Comparison of ENCODE assay signal across 15 cellular contexts in the genomic region with DNA sequence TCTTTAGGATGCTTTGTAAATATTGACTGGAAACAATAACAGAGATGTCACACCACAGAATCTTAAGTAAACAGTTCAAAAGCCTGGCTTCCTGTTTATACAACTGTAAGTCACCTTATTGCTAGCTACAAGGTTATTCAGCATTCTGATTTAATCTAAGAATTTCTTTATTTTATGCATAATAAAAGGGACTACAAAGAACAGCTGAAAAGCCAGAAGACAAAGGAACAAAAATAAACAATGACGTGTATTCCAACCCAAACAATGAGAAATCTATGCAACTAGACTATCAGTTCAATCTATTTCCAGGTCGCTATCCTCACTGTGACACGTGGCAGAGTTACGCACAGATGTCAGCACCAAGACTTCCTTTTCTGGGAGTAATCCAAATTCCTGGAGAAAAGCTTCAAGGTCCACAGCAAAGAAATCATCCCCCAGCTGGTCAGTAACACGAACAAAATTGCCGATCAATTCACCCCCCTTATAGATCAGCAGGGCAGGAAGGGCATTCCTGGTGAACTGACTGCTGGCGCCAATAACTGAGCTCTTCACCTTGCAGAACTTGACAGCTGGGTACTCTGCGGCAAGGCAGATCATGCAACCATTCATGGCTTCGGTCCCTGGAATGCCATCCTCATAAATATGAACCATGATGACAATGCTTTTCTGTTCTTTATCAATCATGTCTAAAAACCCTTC. TPM values are rescaled to one million over a fixed set of nuclear protein-coding genes. Genes with fewer than 3 reads are reported as not detected.
DNase-seq lines count a peak whose midpoint lies in the region; TF ChIP-seq lines count a peak whose summit lies in the region.
"Had no signal": no experiment of that assay in that cellular context is flagged by ENCODE, and none has a peak within 500 bp of the region (broad histone marks: within the 10 kb centered on the region; RNA-seq: fewer than 3 reads in every experiment).

No MANE protein-coding gene starts in this region.

- H3K27ac ChIP-seq in RWPE1, result 0 out of 2 replicates have a peak overlapping the region, but pooled peaks have one; percentile 9
- peak overlapping the region; percentile 17 to 36 for H3K27ac ChIP-seq in prostate gland
- no peak overlapping the region for H3K27ac ChIP-seq in coronary artery
- no peak overlapping the region for H3K27ac ChIP-seq in mesendoderm (ENCODE audit: low read depth, low read length)
- H3K27ac ChIP-seq: KMS-11, tibial artery had no signal

- no peak for TF ChIP-seq POLR2A in prostate gland (IDR thresholded peaks at IDR 0.05)

- H3K36me3 ChIP-seq in prostate gland, result no peaks in the 10 kb centered on the region
- H3K36me3 ChIP-seq in mesendoderm (ENCODE audit: control insufficient read depth, insufficient read depth, low read length), result peaks cover 13% of the 10 kb centered on the region

- H2AK5ac ChIP-seq in mesendoderm (ENCODE audit: low read length), result no peak overlapping the region

- CTCF ChIA-PET in RWPE1 (lab: Yijun Ruan, JAX), result interaction anchor here (0.6 kb wide), 1 partner anchor 8 kb away, joined by 4 read pairs; a partner anchor contains a TSS

- H3K56ac ChIP-seq in mesendoderm (ENCODE audit: low read length), result no peak overlapping the region

- H3K9ac ChIP-seq in mesendoderm (ENCODE audit: low read length), result no peak overlapping the region
- H3K9ac ChIP-seq: KMS-11 had no signal

- no peak overlapping the region for H4K8ac ChIP-seq in mesendoderm (ENCODE audit: low read depth, low read length)

- no peaks in the 10 kb centered on the region for H3K27me3 ChIP-seq in prostate gland (replicated peaks; ENCODE audit: insufficient read depth)
- no peaks in the 10 kb centered on the region for H3K27me3 ChIP-seq in mesendoderm (ENCODE audit: insufficient read depth, low read length, poor library complexity)
- H3K27me3 ChIP-seq: tibial artery had no signal

- H3K4me2 ChIP-seq in mesendoderm (ENCODE audit: low read length), result no peak overlapping the region
- H3K4me2 ChIP-seq: KMS-11 had no signal

- H4K5ac ChIP-seq in mesendoderm (ENCODE audit: low read length), result no peak overlapping the region

- H3K4ac ChIP-seq in mesendoderm (ENCODE audit: low read depth, low read length), result no peak overlapping the region

- H2BK120ac ChIP-seq in mesendoderm (ENCODE audit: low read depth, low read length), result no peak overlapping the region

- H3K23ac ChIP-seq in mesendoderm (ENCODE audit: low read length), result no peak overlapping the region

- H2BK15ac ChIP-seq in mesendoderm (replicated peaks; ENCODE audit: low read depth), result no peak overlapping the region

- in situ Hi-C loops in GM13976 (cut with MboI; ENCODE audit: low sequenced_read_pairs, unreplicated experiment), result loop anchor here (10.0 kb wide), 2 partner anchors 355 to 695 kb away; no protein-coding TSS in a partner anchor

- TF ChIP-seq CTCF in RWPE1 (conservative IDR thresholded peaks at IDR 0.05; ENCODE audit: low read depth) (no peak), prostate gland (IDR thresholded peaks at IDR 0.05) (no peak), coronary artery (IDR thresholded peaks at IDR 0.05) (no peak), GM13976 (IDR thresholded peaks at IDR 0.05; ENCODE audit: borderline replicate concordance, control extremely low read depth, extremely low read depth, insufficient read depth, missing control alignments) (no peak)

- peaks cover 5% of the 10 kb centered on the region for H3K79me2 ChIP-seq in mesendoderm (ENCODE audit: control insufficient read depth, insufficient read depth, low read length)

- H2BK5ac ChIP-seq in mesendoderm (ENCODE audit: low read length), result no peak overlapping the region

- 30% methylated on average over 9 of the region's 9 CpGs for WGBS in prostate gland
- no CpG with 5 or more reads among the region's 9 CpGs for WGBS in mesendoderm (ENCODE audit: extremely low coverage, insufficient coverage, low lambda C conversion rate)

- H3K18ac ChIP-seq in mesendoderm (ENCODE audit: low read length), result no peak overlapping the region

- intact Hi-C loops in prostate gland (cut with DNase I), result loop anchor here (10.0 kb wide), 1 partner anchor 725 kb away; a partner anchor contains a TSS

- H3K79me1 ChIP-seq in mesendoderm (ENCODE audit: low read length), result peaks cover 7% of the 10 kb centered on the region

- DNase-seq in DMS53 (lab: John Stamatoyannopoulos, UW) (peak; percentile 79), RWPE1 (ENCODE audit: low spot score) (no peak), fibroblast of gingiva (ENCODE audit: low read depth) (peak; percentile 34), prostate gland (ENCODE audit: low spot score) (no peak), retina (no peak), coronary artery (ENCODE audit: low spot score) (no peak), mesendoderm (no peak), GM13976 (ENCODE audit: low spot score) (no peak)
- DNase-seq: DMS79; natural killer cell; stimulated activated CD4-positive, alpha-beta T cell treated with anti-CD3 and anti-CD28 coated beads, Interleukin-2, amount 100 ng/mL, for 48 hours; tibial artery had no signal

- POLR2A ChIA-PET in RWPE1 (lab: Yijun Ruan, JAX; ENCODE audit: low non-redundant PET), result interaction anchor here (0.5 kb wide), 1 partner anchor 541 kb away, joined by 3 read pairs; no protein-coding TSS in a partner anchor

- no peaks in the 10 kb centered on the region for H3K9me3 ChIP-seq in prostate gland
- H3K9me3 ChIP-seq: tibial artery had no signal

- H3K4me3 ChIP-seq in prostate gland (no peak overlapping the region), coronary artery (no peak overlapping the region), mesendoderm (ENCODE audit: low read length) (no peak overlapping the region)
- H3K4me3 ChIP-seq: tibial artery had no signal

- H3K4me1 ChIP-seq in prostate gland (replicated peaks) (no peaks in the 10 kb centered on the region), mesendoderm (ENCODE audit: control insufficient read depth, low read depth, low read length) (no peaks in the 10 kb centered on the region)

RNA-seq across cellular contexts. Expression of a gene that starts 8.4 kb away (rescaled TPM):
- 10 to 100 TPM; 13.9 to 21.9 TPM for total RNA-seq in prostate gland
- polyA plus RNA-seq in mesendoderm (2013, experiment 1 of 2), result 14.2 TPM
- polyA plus RNA-seq in mesendoderm (2013, experiment 2 of 2), result 14.2 TPM

RNA-seq across cellular contexts. Expression of a gene that starts 20.0 kb away (rescaled TPM):
- total RNA-seq in prostate gland, result not detected
- polyA plus RNA-seq in mesendoderm (2013, experiment 1 of 2), result not detected
- not detected for polyA plus RNA-seq in mesendoderm (2013, experiment 2 of 2)
- total RNA-seq: bronchial epithelial cell, natural killer cell, NCI-H460 had no signal

RNA-seq across cellular contexts. Expression of a gene that starts 31.2 kb away (rescaled TPM):
- not detected for total RNA-seq in prostate gland
- not detected for polyA plus RNA-seq in mesendoderm (2013, experiment 1 of 2)
- not detected for polyA plus RNA-seq in mesendoderm (2013, experiment 2 of 2)
- total RNA-seq: bronchial epithelial cell, natural killer cell, NCI-H460 had no signal

Comparison
In these comparisons a context has a peak if more than half of its experiments do, and no peak if none do; other contexts are left out.
1. DNase-seq: peak in DMS53 (single experiment) and fibroblast of gingiva (single experiment); none in RWPE1 (single experiment), prostate gland (single experiment), retina (single experiment), coronary artery (single experiment), mesendoderm (single experiment) and GM13976 (single experiment).
2. H3K27ac ChIP-seq: peak in RWPE1 (single experiment) and prostate gland (2 of 2); none in coronary artery (0 of 2) and mesendoderm (single experiment).